Comparison of ENCODE assay signal across 11 cellular contexts in the genomic region with DNA sequence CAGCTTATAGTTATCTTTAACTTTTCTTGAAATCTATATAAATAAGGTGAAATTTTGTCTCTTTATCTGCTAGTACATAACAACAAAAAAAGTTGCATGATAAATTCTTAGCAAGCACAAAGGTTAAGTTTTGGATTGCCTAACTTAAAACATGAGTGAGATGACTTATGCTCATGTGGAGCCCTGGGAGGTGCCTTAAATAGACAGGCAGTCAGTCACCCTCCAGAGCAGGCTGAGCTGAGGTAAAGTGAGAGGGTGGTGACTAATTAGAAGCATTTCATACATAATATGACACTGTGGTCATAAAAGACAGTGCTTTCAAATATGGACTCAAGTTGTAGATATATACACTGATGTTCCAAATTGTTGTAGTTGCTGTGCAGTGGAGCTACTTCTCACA. TPM values are rescaled to one million over a fixed set of nuclear protein-coding genes. Genes with fewer than 3 reads are reported as not detected.
A peak's percentile ranks its signal among the peaks of the same experiment; 100 is the strongest.
DNase-seq lines count a peak whose midpoint lies in the region; ATAC-seq and TF ChIP-seq lines count a peak whose summit lies in the region.
"Had no signal": no experiment of that assay in that cellular context is flagged by ENCODE, and none has a peak within 500 bp of the region (broad histone marks: within the 10 kb centered on the region; RNA-seq: fewer than 3 reads in every experiment).

No MANE protein-coding gene starts in this region.

- peak overlapping the region; percentile 72 for H2AFZ ChIP-seq in OCI-LY1 (ENCODE audit: low read length)

- H3K27ac ChIP-seq in OCI-LY1 (ENCODE audit: low read depth, low read length, poor library complexity, severe bottlenecking), result peak overlapping the region; percentile 61
- H3K27ac ChIP-seq: A549, prostate gland had no signal

- peaks cover 22% of the 10 kb centered on the region for H3K4me1 ChIP-seq in OCI-LY1 (ENCODE audit: insufficient read depth, low read length, severe bottlenecking)
- H3K4me1 ChIP-seq: A549, prostate gland had no signal

- no peak overlapping the region for H3K4me3 Mint-ChIP-seq in activated CD4-positive, alpha-beta T cell treated with anti-CD3 and anti-CD28 coated beads for 36 hours
- no peak overlapping the region for H3K4me3 Mint-ChIP-seq in stimulated activated effector memory CD8-positive, alpha-beta T cell treated with anti-CD3 and anti-CD28 coated beads, Interleukin-12 subunit alpha, Interleukin-12 subunit beta, amount 100 ng/mL, for 72 hours
- H3K4me3 Mint-ChIP-seq in naive thymus-derived CD8-positive, alpha-beta T cell, result no peak overlapping the region

- H3K9me3 Mint-ChIP-seq in activated CD4-positive, alpha-beta T cell treated with anti-CD3 and anti-CD28 coated beads for 36 hours (ENCODE audit: low read depth), result no peaks in the 10 kb centered on the region
- H3K9me3 Mint-ChIP-seq in stimulated activated effector memory CD8-positive, alpha-beta T cell treated with anti-CD3 and anti-CD28 coated beads, Interleukin-12 subunit alpha, Interleukin-12 subunit beta, amount 100 ng/mL, for 72 hours, result peaks cover 9% of the 10 kb centered on the region
- peaks cover 0 to 7% (median 0%) of the 10 kb centered on the region in 9 donors for H3K9me3 Mint-ChIP-seq in naive thymus-derived CD8-positive, alpha-beta T cell

- DNase-seq in activated CD4-positive, alpha-beta T cell treated with anti-CD3 and anti-CD28 coated beads for 36 hours, result peak; percentile 20
- no peak for DNase-seq in activated CD4-positive, alpha-beta T cell treated with anti-CD3 and anti-CD28 coated beads for 4 hours
- DNase-seq in fibroblast of gingiva (ENCODE audit: low read depth), result peak; percentile 90
- no peak for DNase-seq in stimulated activated effector memory CD8-positive, alpha-beta T cell treated with anti-CD3 and anti-CD28 coated beads, Interleukin-12 subunit alpha, Interleukin-12 subunit beta, amount 100 ng/mL, for 72 hours (ENCODE audit: low spot score in 2 of 2)
- DNase-seq in naive thymus-derived CD8-positive, alpha-beta T cell, result no peak
- DNase-seq: central memory CD4-positive, alpha-beta T cell had no signal

- H3F3A ChIP-seq in OCI-LY1 (ENCODE audit: insufficient read depth, low read length), result no peaks in the 10 kb centered on the region

- POLR2A ChIA-PET in activated CD4-positive, alpha-beta T cell treated with anti-CD3 and anti-CD28 coated beads for 36 hours (lab: Charles Lee), result no interaction called here
- POLR2A ChIA-PET in naive thymus-derived CD8-positive, alpha-beta T cell (lab: Charles Lee), result no interaction called here

- H3K9me2 ChIP-seq in OCI-LY1 (ENCODE audit: low read depth, low read length), result no peaks in the 10 kb centered on the region

- no peaks in the 10 kb centered on the region for H3K79me2 ChIP-seq in OCI-LY1 (ENCODE audit: insufficient read depth, low read length)

- no peaks in the 10 kb centered on the region for H3K36me3 ChIP-seq in OCI-LY1 (ENCODE audit: insufficient read depth, low read length)
- H3K36me3 ChIP-seq: prostate gland had no signal

- CTCF ChIA-PET in activated CD4-positive, alpha-beta T cell treated with anti-CD3 and anti-CD28 coated beads for 36 hours (lab: Charles Lee), result interaction anchor here (0.6 kb wide), 1 partner anchor 591 kb away, joined by 4 read pairs; no protein-coding TSS in a partner anchor

- H3K4me3 ChIP-seq in OCI-LY1 (ENCODE audit: low read depth, low read length, poor library complexity, severe bottlenecking), result no peak overlapping the region
- H3K4me3 ChIP-seq: A549, prostate gland had no signal

- no peaks in the 10 kb centered on the region for H3K9me3 ChIP-seq in OCI-LY1 (ENCODE audit: low read length)
- H3K9me3 ChIP-seq: A549, prostate gland had no signal

- no peak overlapping the region; the same call in 1 of the 2 replicates for H3K9ac ChIP-seq in OCI-LY1 (ENCODE audit: low read length)

- no peaks in the 10 kb centered on the region for H3K36me3 Mint-ChIP-seq in activated CD4-positive, alpha-beta T cell treated with anti-CD3 and anti-CD28 coated beads for 36 hours (ENCODE audit: low read depth)
- H3K36me3 Mint-ChIP-seq in stimulated activated effector memory CD8-positive, alpha-beta T cell treated with anti-CD3 and anti-CD28 coated beads, Interleukin-12 subunit alpha, Interleukin-12 subunit beta, amount 100 ng/mL, for 72 hours, result no peaks in the 10 kb centered on the region
- no peaks in the 10 kb centered on the region for H3K36me3 Mint-ChIP-seq in naive thymus-derived CD8-positive, alpha-beta T cell

- H3K27me3 Mint-ChIP-seq in activated CD4-positive, alpha-beta T cell treated with anti-CD3 and anti-CD28 coated beads for 36 hours, result no peaks in the 10 kb centered on the region
- no peaks in the 10 kb centered on the region for H3K27me3 Mint-ChIP-seq in naive thymus-derived CD8-positive, alpha-beta T cell

- intact Hi-C loops in activated CD4-positive, alpha-beta T cell treated with anti-CD3 and anti-CD28 coated beads for 36 hours (cut with DNase I, micrococcal nuclease), result no loop called here

- no peaks in the 10 kb centered on the region for H3K4me1 Mint-ChIP-seq in activated CD4-positive, alpha-beta T cell treated with anti-CD3 and anti-CD28 coated beads for 36 hours
- H3K4me1 Mint-ChIP-seq in stimulated activated effector memory CD8-positive, alpha-beta T cell treated with anti-CD3 and anti-CD28 coated beads, Interleukin-12 subunit alpha, Interleukin-12 subunit beta, amount 100 ng/mL, for 72 hours, result no peaks in the 10 kb centered on the region
- H3K4me1 Mint-ChIP-seq in naive thymus-derived CD8-positive, alpha-beta T cell, result no peaks in the 10 kb centered on the region

- TF ChIP-seq CTCF in OCI-LY1 (IDR thresholded peaks at IDR 0.05; ENCODE audit: low read length), result no peak

- no peaks in the 10 kb centered on the region for H4K20me1 ChIP-seq in OCI-LY1 (ENCODE audit: insufficient read depth, low read length)

- peak overlapping the region; percentile 16; the same call in 1 of the 2 replicates for H3K4me2 ChIP-seq in OCI-LY1 (ENCODE audit: low read length)
- H3K4me2 ChIP-seq: A549 had no signal

- ATAC-seq in activated CD4-positive, alpha-beta T cell treated with anti-CD3 and anti-CD28 coated beads for 36 hours, result peak; percentile 70
- ATAC-seq in stimulated activated effector memory CD8-positive, alpha-beta T cell treated with anti-CD3 and anti-CD28 coated beads, Interleukin-12 subunit alpha, Interleukin-12 subunit beta, amount 100 ng/mL, for 72 hours, result peak; percentile 81
- ATAC-seq in HG03521 (IDR thresholded peaks at IDR 0.05; ENCODE audit: unreplicated experiment), result no peak
- ATAC-seq in GM21367 (IDR thresholded peaks at IDR 0.05; ENCODE audit: unreplicated experiment), result no peak
- ATAC-seq in naive thymus-derived CD8-positive, alpha-beta T cell, result no peak

- no peaks in the 10 kb centered on the region for H3K27me3 ChIP-seq in OCI-LY1 (ENCODE audit: insufficient read depth, low read length)

- H3K27ac Mint-ChIP-seq in activated CD4-positive, alpha-beta T cell treated with anti-CD3 and anti-CD28 coated beads for 36 hours, result no peak overlapping the region
- H3K27ac Mint-ChIP-seq in stimulated activated effector memory CD8-positive, alpha-beta T cell treated with anti-CD3 and anti-CD28 coated beads, Interleukin-12 subunit alpha, Interleukin-12 subunit beta, amount 100 ng/mL, for 72 hours, result no peak overlapping the region
- H3K27ac Mint-ChIP-seq in naive thymus-derived CD8-positive, alpha-beta T cell, result no peak overlapping the region

RNA-seq across cellular contexts. Expression of gene MME, which starts 14.6 kb away (rescaled TPM):
- total RNA-seq in activated CD4-positive, alpha-beta T cell treated with anti-CD3 and anti-CD28 coated beads for 36 hours, result under 1 TPM in 1 of 2 experiments, not detected in 1; 0.23 TPM
- 1 to 10 TPM in 1 of 2 experiments, under 1 TPM in 1; 0.91 to 1.3 TPM for total RNA-seq in naive thymus-derived CD8-positive, alpha-beta T cell
- polyA plus RNA-seq in naive thymus-derived CD8-positive, alpha-beta T cell, result not detected
- polyA plus RNA-seq: A549 had no signal

Comparison
In these comparisons a context has a peak if more than half of its experiments do, and no peak if none do; other contexts are left out.
1. DNase-seq: peak in activated CD4-positive, alpha-beta T cell treated with anti-CD3 and anti-CD28 coated beads for 36 hours (single experiment) and fibroblast of gingiva (single experiment); none in activated CD4-positive, alpha-beta T cell treated with anti-CD3 and anti-CD28 coated beads for 4 hours (0 of 2), stimulated activated effector memory CD8-positive, alpha-beta T cell treated with anti-CD3 and anti-CD28 coated beads, Interleukin-12 subunit alpha, Interleukin-12 subunit beta, amount 100 ng/mL, for 72 hours (0 of 2) and naive thymus-derived CD8-positive, alpha-beta T cell (0 of 10).
2. ATAC-seq: peak in activated CD4-positive, alpha-beta T cell treated with anti-CD3 and anti-CD28 coated beads for 36 hours (single experiment) and stimulated activated effector memory CD8-positive, alpha-beta T cell treated with anti-CD3 and anti-CD28 coated beads, Interleukin-12 subunit alpha, Interleukin-12 subunit beta, amount 100 ng/mL, for 72 hours (single experiment); none in HG03521 (single experiment), GM21367 (single experiment) and naive thymus-derived CD8-positive, alpha-beta T cell (0 of 2).